ENCODE assay signal across 9 cellular contexts in the genomic region with DNA sequence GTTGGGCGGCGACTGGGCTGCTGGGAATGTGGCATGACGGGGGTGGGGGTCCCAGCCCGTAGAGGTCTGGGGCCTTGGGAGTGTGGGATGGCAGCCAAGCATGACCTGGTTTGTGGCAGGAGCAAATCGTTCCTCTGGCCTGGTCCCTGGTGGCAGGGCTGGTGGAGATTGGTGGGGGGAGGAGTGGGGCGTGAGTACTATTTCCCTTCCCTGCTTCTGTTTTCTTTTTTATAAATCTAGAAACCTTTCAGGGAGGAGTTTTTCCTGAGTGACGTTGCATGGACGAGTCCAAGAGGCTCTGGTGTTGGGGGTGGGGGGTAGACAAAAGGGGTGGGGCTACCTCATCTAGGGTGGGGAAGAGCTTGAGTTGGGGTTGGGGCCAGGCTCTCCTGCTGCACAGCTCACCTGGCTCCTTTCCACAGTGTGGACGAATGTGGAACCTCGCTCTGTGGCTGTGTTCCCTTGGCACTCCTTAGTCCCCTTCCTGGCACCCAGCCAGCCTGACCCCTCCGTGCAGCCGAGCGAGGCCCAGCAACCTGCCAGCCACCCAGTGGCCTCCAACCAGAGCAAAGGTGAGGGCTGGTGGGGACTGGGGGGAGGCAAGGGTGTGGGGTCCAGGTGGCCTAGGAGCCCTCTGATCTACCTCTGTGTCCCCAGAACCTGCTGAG. TPM values are rescaled to one million over a fixed set of nuclear protein-coding genes. Genes with fewer than 3 reads are reported as not detected.
DNase-seq lines count a peak whose midpoint lies in the region; ATAC-seq and TF ChIP-seq lines count a peak whose summit lies in the region.
"Had no signal": no experiment of that assay in that cellular context is flagged by ENCODE, and none has a peak within 500 bp of the region (broad histone marks: within the 10 kb centered on the region; RNA-seq: fewer than 3 reads in every experiment).

No MANE protein-coding gene starts in this region.

- peak overlapping the region; percentile 58 for H3K27ac ChIP-seq in lower lobe of right lung
- H3K27ac ChIP-seq in upper lobe of left lung: peak overlapping the region; percentile 62 to 99 (median 81)

- H3K27me3 ChIP-seq in lower lobe of right lung (ENCODE audit: low read depth) (no peaks in the 10 kb centered on the region), upper lobe of left lung (no peaks in the 10 kb centered on the region)

- TF ChIP-seq CTCF in lower lobe of right lung (IDR thresholded peaks at IDR 0.05) (no peak), upper lobe of left lung (IDR thresholded peaks at IDR 0.05) (no peak)

- H3K9me3 ChIP-seq in lower lobe of right lung: no peaks in the 10 kb centered on the region
- no peaks in the 10 kb centered on the region for H3K9me3 ChIP-seq in upper lobe of left lung

- intact Hi-C loops in lower lobe of right lung (cut with DNase I): no loop called here

- H3K36me3 ChIP-seq in lower lobe of right lung: peaks cover 48% of the 10 kb centered on the region
- H3K36me3 ChIP-seq in upper lobe of left lung: peaks cover 16 to 48% (median 46%) of the 10 kb centered on the region in 4 donors

- WGBS in upper lobe of left lung, 2 donors: 21 to 40% methylated on average over 3 to 11 of the region's 13 CpGs

- no peak for TF ChIP-seq POLR2A in upper lobe of left lung (IDR thresholded peaks at IDR 0.05)

- peak; percentile 59 for DNase-seq in activated effector memory CD4-positive, alpha-beta T cell treated with anti-CD3 and anti-CD28 coated beads, Interleukin-2, amount 50 U/mL, for 16 hours
- no peak for DNase-seq in activated effector memory CD4-positive, alpha-beta T cell treated with Interleukin-2 at 50 U/mL for 16 hours
- DNase-seq in astrocyte of the hippocampus (ENCODE audit: low read depth, low spot score) (peak; percentile 68), lower lobe of right lung (no peak), upper lobe of left lung (no peak), SHP77 (lab: John Stamatoyannopoulos, UW) (no peak), DMS 273 (lab: John Stamatoyannopoulos, UW; ENCODE audit: unreplicated experiment) (no peak), SW 1271 (lab: John Stamatoyannopoulos, UW) (no peak)

- no peak for TF ChIP-seq EP300 in upper lobe of left lung (IDR thresholded peaks at IDR 0.05)

- ATAC-seq in lower lobe of right lung (no peak), upper lobe of left lung (ENCODE audit: low FRiP score in 2 of 2) (no peak)

- H3K4me1 ChIP-seq in lower lobe of right lung (peaks cover 42% of the 10 kb centered on the region), upper lobe of left lung (peaks cover 35 to 45% (median 42%) of the 10 kb centered on the region in 4 donors)

- peak overlapping the region; percentile 68 for H3K4me3 ChIP-seq in lower lobe of right lung
- peak overlapping the region in 1 of 4 donors; percentile 68 for H3K4me3 ChIP-seq in upper lobe of left lung

RNA-seq across cellular contexts. Expression of gene PRR19, which starts 15.4 kb away (rescaled TPM):
- 0.71 TPM for total RNA-seq in lower lobe of right lung
- total RNA-seq in upper lobe of left lung: 1 to 10 TPM in 1 of 6 donors, under 1 TPM in 2, not detected in 3; 0.40 to 1.4 (median 0.61) TPM
- total RNA-seq: urinary bladder had no signal

RNA-seq across cellular contexts. Expression of gene PAFAH1B3, which starts 15.9 kb away (rescaled TPM):
- total RNA-seq in lower lobe of right lung (13.4 TPM), upper lobe of left lung (10 to 100 TPM; 13.6 to 21.2 (median 18.8) TPM)

RNA-seq across cellular contexts. Expression of gene CIC, which starts 17.4 kb away (rescaled TPM):
- total RNA-seq in lower lobe of right lung (67.9 TPM), upper lobe of left lung (100 to 1,000 TPM in 1 of 6 donors, 10 to 100 TPM in 5; 52.6 to 170 (median 77.7) TPM)

RNA-seq across cellular contexts. Expression of gene TMEM145, which starts 26.6 kb away (rescaled TPM):
- not detected for total RNA-seq in lower lobe of right lung
- under 1 TPM in 3 of 6 donors, not detected in 3; 0.34 to 0.79 (median 0.49) TPM for total RNA-seq in upper lobe of left lung
- total RNA-seq: urinary bladder had no signal

RNA-seq across cellular contexts. Expression of gene ERF, which starts 31.6 kb away (rescaled TPM):
- total RNA-seq in lower lobe of right lung: 35.8 TPM
- 10 to 100 TPM; 13.6 to 59.4 (median 32.5) TPM for total RNA-seq in upper lobe of left lung

Comparison
In these comparisons a context has a peak if more than half of its experiments do, and no peak if none do; other contexts are left out.
1. DNase-seq: peak in activated effector memory CD4-positive, alpha-beta T cell treated with anti-CD3 and anti-CD28 coated beads, Interleukin-2, amount 50 U/mL, for 16 hours (single experiment) and astrocyte of the hippocampus (single experiment); none in activated effector memory CD4-positive, alpha-beta T cell treated with Interleukin-2 at 50 U/mL for 16 hours (single experiment), lower lobe of right lung (single experiment), upper lobe of left lung (0 of 2), SHP77 (0 of 2), DMS 273 (single experiment) and SW 1271 (0 of 2).